Comparison of ENCODE assay signal across 2 cellular contexts in the genomic region with DNA sequence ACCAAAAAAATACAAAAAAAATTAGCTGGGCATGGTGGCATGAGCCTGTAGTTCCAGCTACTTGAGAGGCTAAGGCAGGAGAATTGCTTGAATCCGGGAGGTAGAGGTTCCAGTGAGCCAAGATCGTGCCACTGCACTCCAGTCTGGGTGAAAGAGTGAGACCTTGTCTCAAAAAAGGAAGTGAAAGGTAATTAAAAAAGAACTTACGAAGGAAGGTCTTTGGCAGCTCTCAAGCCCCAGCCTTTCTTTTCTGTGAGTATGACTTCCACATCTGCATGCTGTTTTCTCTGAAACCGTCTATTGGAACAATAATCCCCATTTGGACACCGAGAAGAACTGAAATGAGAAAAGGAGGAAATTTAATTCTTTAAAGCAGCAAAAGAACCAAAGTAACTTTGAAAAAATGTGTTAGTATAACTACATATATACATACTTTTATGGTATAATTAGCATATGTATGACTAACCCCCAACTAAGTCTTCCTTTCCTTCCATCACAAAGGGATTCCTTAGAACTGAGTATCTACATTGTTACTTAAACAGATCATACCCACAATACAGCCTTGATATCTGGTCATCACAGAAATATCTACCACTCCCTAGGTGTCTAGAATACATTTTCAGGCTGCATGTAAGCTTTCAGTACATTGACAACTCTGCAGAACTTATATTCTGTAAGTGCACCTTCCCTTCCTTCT.
TF ChIP-seq lines count a peak whose summit lies in the region.

No MANE protein-coding gene starts in this region.

TF ChIP-seq in GM12891, 5 proteins besides CTCF, POLR2A, EP300 and RAD21:
- TF ChIP-seq SPI1 (IDR thresholded peaks at IDR 0.05; ENCODE audit: low read depth, low read length) (peak; percentile 94), POU2F2 (IDR thresholded peaks at IDR 0.05; ENCODE audit: low read depth, low read length) (no peak), PAX5 (IDR thresholded peaks at IDR 0.05; ENCODE audit: insufficient read depth, low read length, severe bottlenecking) (no peak), TAF1 (IDR thresholded peaks at IDR 0.05; ENCODE audit: low read depth, low read length) (no peak)

TF ChIP-seq in GM12878, 131 proteins besides CTCF, POLR2A, EP300 and RAD21:
- TF ChIP-seq DPF2 (IDR thresholded peaks at IDR 0.05) = peak; percentile 55
- TF ChIP-seq ZNF592 (IDR thresholded peaks at IDR 0.05) = no peak
- TF ChIP-seq IKZF1 (conservative IDR thresholded peaks at IDR 0.05) = peak; percentile 43; the same call in 1 of the 2 replicates
- TF ChIP-seq ZNF274 (IDR thresholded peaks at IDR 0.05; ENCODE audit: insufficient read depth, insufficient read length) = no peak
- TF ChIP-seq SPI1 (IDR thresholded peaks at IDR 0.05; ENCODE audit: borderline replicate concordance, insufficient read depth, low read depth, low read length) = peak; percentile 92
- TF ChIP-seq MTA2 (IDR thresholded peaks at IDR 0.05; ENCODE audit: low read depth) = peak; percentile 82
- TF ChIP-seq SKIL (IDR thresholded peaks at IDR 0.05; ENCODE audit: low read depth, poor library complexity, severe bottlenecking) = peak; percentile 29
- TF ChIP-seq RELB (IDR thresholded peaks at IDR 0.05; ENCODE audit: low read depth) = 0 out of 2 replicates have a peak, but pooled peaks have one; percentile 38
- TF ChIP-seq MEF2B (IDR thresholded peaks at IDR 0.05; ENCODE audit: partially characterized antibody, poor library complexity, severe bottlenecking) = peak; percentile 15
- peak in 1 of 2 experiments; percentile 28; a peak in 1 of 4 replicates for TF ChIP-seq BHLHE40 (IDR thresholded peaks at IDR 0.05; ENCODE audit: borderline replicate concordance in 1 of 2, low read depth in 2 of 2, low read length in 1 of 2)
- TF ChIP-seq BCL11A (IDR thresholded peaks at IDR 0.05; ENCODE audit: low read depth, low read length) = peak; percentile 53; the same call in 1 of the 2 replicates
- TF ChIP-seq SMARCA5 (IDR thresholded peaks at IDR 0.05) = 0 out of 2 replicates have a peak, but pooled peaks have one; percentile 6
- TF ChIP-seq IKZF2 (IDR thresholded peaks at IDR 0.05) = peak; percentile 50 to 58; a peak in 2 of 4 replicates
- TF ChIP-seq CHD1 (IDR thresholded peaks at IDR 0.05; ENCODE audit: low read depth, low read length) = no peak
